ENCODE assay signal across 14 cellular contexts in genomic region chr20:13915244-13915643, GRCh38.
DNase-seq lines count a peak whose midpoint lies in the region; ATAC-seq and TF ChIP-seq lines count a peak whose summit lies in the region.
"Had no signal": no experiment of that assay in that cellular context is flagged by ENCODE, and none has a peak within 500 bp of the region (broad histone marks: within the 10 kb centered on the region; RNA-seq: fewer than 3 reads in every experiment).

No MANE protein-coding gene starts in this region.

- no peaks in the 10 kb centered on the region for H3K79me2 ChIP-seq in PC-3 (ENCODE audit: low read length)

- DNase-seq in NCI-H2107 treated with DMSO at 0.1 percent for 48 hours (lab: John Stamatoyannopoulos, UW; ENCODE audit: unreplicated experiment): peak; percentile 25
- DNase-seq in NCI-H2107 (lab: John Stamatoyannopoulos, UW): no peak
- peak; percentile 48 for DNase-seq in NCI-H1694 (lab: John Stamatoyannopoulos, UW)
- DNase-seq in PC-3: no peak
- DNase-seq in right lobe of liver: peak in 1 of 3 donors; percentile 40
- DNase-seq in cortex of kidney (lab: John Stamatoyannopoulos, UW): no peak
- DNase-seq in activated T-cell treated with anti-CD3 and anti-CD28 coated beads, Interleukin-2, amount 50 U/mL, for 48 hours: no peak
- DNase-seq: COR-L47, GF-D8, NCI-H1417 treated with DMSO at 0.1 percent for 48 hours, NCI-H526, Peyer's patch, T-helper 2 cell had no signal

- H3K4me1 ChIP-seq in PC-3 (ENCODE audit: insufficient read depth, low read length): no peaks in the 10 kb centered on the region
- H3K4me1 ChIP-seq in right lobe of liver: no peaks in the 10 kb centered on the region
- H3K4me1 ChIP-seq: Peyer's patch had no signal

- TF ChIP-seq POLR2A in right lobe of liver (IDR thresholded peaks at IDR 0.05): no peak

- no peaks in the 10 kb centered on the region for H3K9me2 ChIP-seq in PC-3 (replicated peaks; ENCODE audit: low read length)

- H3K9me3 ChIP-seq in PC-3 (ENCODE audit: low read length) (no peaks in the 10 kb centered on the region), right lobe of liver (no peaks in the 10 kb centered on the region)
- H3K9me3 ChIP-seq: Peyer's patch had no signal

- POLR2A ChIA-PET in PC-3 (lab: Charles Lee; ENCODE audit: unreplicated experiment): interaction anchor here (0.6 kb wide), 1 partner anchor 36 kb away, joined by 4 read pairs; no protein-coding TSS in a partner anchor

- CTCF ChIA-PET in PC-3 (lab: Charles Lee): no interaction called here

- H4K20me1 ChIP-seq in PC-3 (ENCODE audit: low read length): no peaks in the 10 kb centered on the region

- TF ChIP-seq CTCF in PC-3 (conservative IDR thresholded peaks at IDR 0.05; ENCODE audit: low read depth, low read length) (no peak), right lobe of liver (IDR thresholded peaks at IDR 0.05) (no peak)

- H2AFZ ChIP-seq in PC-3 (ENCODE audit: low read length): no peak overlapping the region

- BruUV-seq in PC-3 (replicated peaks; lab: Mats Ljungman, UMichigan): no TSS peak

- H3K4me2 ChIP-seq in PC-3 (ENCODE audit: low read length): no peak overlapping the region

- no peaks in the 10 kb centered on the region for H3F3A ChIP-seq in PC-3 (ENCODE audit: low read length, unreplicated experiment)

- H3K4me3 ChIP-seq in PC-3 (ENCODE audit: low read length): no peak overlapping the region
- H3K4me3 ChIP-seq in right lobe of liver: no peak overlapping the region
- H3K4me3 ChIP-seq: Peyer's patch had no signal

- H3K9ac ChIP-seq in PC-3 (ENCODE audit: low read length): no peak overlapping the region

- 23% methylated on average over 3 of the region's 3 CpGs for WGBS in right lobe of liver (ENCODE audit: insufficient coverage, low coverage, low lambda C conversion rate, missing lambda C conversion rate)

- ATAC-seq in PC-3 (peak; percentile 46), right lobe of liver (peak; percentile 41 to 93 (median 70)), GM18517 (IDR thresholded peaks at IDR 0.05; ENCODE audit: unreplicated experiment) (no peak)

- H3K27ac ChIP-seq in PC-3 (ENCODE audit: low read length) (no peak overlapping the region), right lobe of liver (no peak overlapping the region)
- H3K27ac ChIP-seq: Peyer's patch had no signal

- H3K27me3 ChIP-seq in PC-3 (ENCODE audit: low read length) (no peaks in the 10 kb centered on the region), right lobe of liver (no peaks in the 10 kb centered on the region)
- H3K27me3 ChIP-seq: Peyer's patch had no signal

- intact Hi-C loops in PC-3 (cut with micrococcal nuclease) (no loop called here), right lobe of liver (cut with DNase I) (no loop called here)

- H3K36me3 ChIP-seq in PC-3 (ENCODE audit: low read depth, low read length) (no peaks in the 10 kb centered on the region), right lobe of liver (no peaks in the 10 kb centered on the region)
- H3K36me3 ChIP-seq: Peyer's patch had no signal

Comparison
In these comparisons a context has a peak if more than half of its experiments do, and no peak if none do; other contexts are left out.
1. DNase-seq: peak in NCI-H2107 treated with DMSO at 0.1 percent for 48 hours (single experiment) and NCI-H1694 (single experiment); none in NCI-H2107 (single experiment), PC-3 (single experiment), cortex of kidney (single experiment) and activated T-cell treated with anti-CD3 and anti-CD28 coated beads, Interleukin-2, amount 50 U/mL, for 48 hours (0 of 2).